28 cellular contexts compared by ENCODE assay signal in genomic region chr15:40988157-40988556, GRCh38. TPM values are rescaled to one million over a fixed set of nuclear protein-coding genes. Genes with fewer than 3 reads are reported as not detected.
"Had no signal": no experiment of that assay in that cellular context is flagged by ENCODE, and none has a peak within 500 bp of the region (broad histone marks: within the 10 kb centered on the region; RNA-seq: fewer than 3 reads in every experiment).

No MANE protein-coding gene starts in this region.

- DNase-seq: colonic mucosa; cortex of kidney; dermis blood vessel endothelial cell; dorsolateral prefrontal cortex; effector CD4-positive, alpha-beta T cell; effector CD8-positive, alpha-beta T cell; effector memory CD4-positive, alpha-beta T cell; effector memory CD8-positive, alpha-beta T cell; endodermal cell; erythroblast; esophagus squamous epithelium; foreskin fibroblast; foreskin keratinocyte; foreskin melanocyte; gastrocnemius medialis; glutamatergic neuron; head of caudate nucleus; heart left ventricle; heart right ventricle had no signal

- H3K4me3 ChIP-seq: colonic mucosa, coronary artery, dorsolateral prefrontal cortex, esophagus muscularis mucosa, esophagus squamous epithelium, gastrocnemius medialis, gastroesophageal sphincter, heart left ventricle, heart right ventricle had no signal

- H3K4me1 ChIP-seq: colonic mucosa, foreskin keratinocyte, gastrocnemius medialis had no signal

- ATAC-seq: effector memory CD8-positive, alpha-beta T cell; esophagus mucosa; foreskin keratinocyte; gastrocnemius medialis; gastroesophageal sphincter; heart left ventricle; heart right ventricle had no signal

- H3K9me3 ChIP-seq: colonic mucosa, esophagus muscularis mucosa, esophagus squamous epithelium, gastrocnemius medialis, gastroesophageal sphincter, heart left ventricle, heart right ventricle had no signal

- H3K27ac ChIP-seq: colonic mucosa, coronary artery, dorsolateral prefrontal cortex, epithelial cell of prostate, esophagus muscularis mucosa, esophagus squamous epithelium, foreskin keratinocyte, gastrocnemius medialis, gastroesophageal sphincter, heart left ventricle, heart right ventricle had no signal

- FAIRE-seq: colon, endometrium, endothelial cell of umbilical vein, frontal cortex had no signal

- H3K27me3 ChIP-seq: colonic mucosa, dorsolateral prefrontal cortex, esophagus muscularis mucosa, esophagus squamous epithelium, foreskin keratinocyte, gastrocnemius medialis, gastroesophageal sphincter, heart left ventricle, heart right ventricle had no signal

RNA-seq across cellular contexts. Expression of gene DLL4, which starts 59.0 kb away (rescaled TPM):
- total RNA-seq: foreskin keratinocyte had no signal
- polyA plus RNA-seq: foreskin keratinocyte had no signal
